Comparison of ENCODE assay signal across 1 cellular context in the genomic region with DNA sequence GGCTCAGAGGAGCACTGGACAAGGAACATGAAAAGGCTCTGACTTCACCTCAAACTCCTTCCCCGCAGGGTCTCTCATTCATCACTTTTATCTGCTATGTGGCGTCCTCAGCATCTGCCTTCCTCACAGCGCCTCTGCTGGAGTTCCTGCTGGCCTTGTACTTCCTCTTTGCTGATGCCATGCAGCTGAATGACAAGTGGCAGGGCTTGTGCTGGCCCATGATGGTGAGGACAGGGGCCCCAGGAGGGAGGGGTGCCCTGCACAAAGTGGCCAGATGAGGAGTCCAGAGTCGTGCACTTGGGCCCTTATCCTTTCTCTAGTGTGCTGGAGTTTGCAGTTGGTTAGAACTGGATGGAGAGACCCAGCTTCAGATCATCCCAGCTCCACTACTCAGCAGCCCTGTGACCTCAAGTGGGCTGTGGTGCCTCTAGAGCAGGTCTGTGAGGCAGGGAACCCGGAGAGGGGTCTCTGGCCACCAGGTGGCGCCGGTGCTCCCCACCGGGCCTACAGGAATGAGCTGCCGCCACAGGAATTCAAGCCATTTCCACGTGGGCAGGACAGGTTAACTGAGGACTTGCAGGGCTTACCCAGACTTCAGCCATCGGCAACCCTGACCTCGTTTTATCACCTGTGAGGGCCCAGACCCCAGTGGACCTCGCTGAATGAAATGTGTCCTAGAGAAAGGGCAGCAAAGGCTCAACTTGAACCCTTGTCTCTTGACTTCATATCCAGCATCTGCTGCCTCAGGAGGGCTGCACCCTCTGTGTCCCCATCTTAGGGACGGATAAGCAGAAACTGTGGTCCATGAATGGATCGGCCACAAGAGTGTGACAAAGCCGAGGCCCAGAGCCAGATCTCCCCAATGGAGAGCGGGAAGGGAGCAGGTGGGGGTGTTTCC.
TF ChIP-seq lines count a peak whose summit lies in the region.

No MANE protein-coding gene starts in this region.

TF ChIP-seq in HepG2, 621 proteins besides CTCF, POLR2A, EP300 and RAD21 (continued from another document and continues in another):
- TF ChIP-seq ZBTB40 (IDR thresholded peaks at IDR 0.05) (no peak), ZBTB40 (CRISPR knock-in tag; IDR thresholded peaks at IDR 0.05) (peak; percentile 57; the same call in 1 of the 2 replicates), GABPB1 (CRISPR knock-in tag; IDR thresholded peaks at IDR 0.05) (peak; percentile 62), MXD1 (CRISPR knock-in tag; IDR thresholded peaks at IDR 0.05) (peak; percentile 94), ZNF530 (CRISPR knock-in tag; IDR thresholded peaks at IDR 0.05; ENCODE audit: low read depth) (no peak), BORCS8-MEF2B (CRISPR knock-in tag; IDR thresholded peaks at IDR 0.05) (peak; percentile 93), ZGPAT (CRISPR knock-in tag; IDR thresholded peaks at IDR 0.05) (peak; percentile 89), TRIM24 (CRISPR knock-in tag; IDR thresholded peaks at IDR 0.05) (no peak), TRIM22 (IDR thresholded peaks at IDR 0.05) (no peak), ZBTB43 (CRISPR knock-in tag; conservative IDR thresholded peaks at IDR 0.05) (peak; percentile 92), XRCC5 (optimal IDR thresholded peaks at IDR 0.05; ENCODE audit: low read length) (peak; percentile 99), NAIF1 (CRISPR knock-in tag; IDR thresholded peaks at IDR 0.05; ENCODE audit: borderline replicate concordance) (no peak), HBP1 (CRISPR knock-in tag; IDR thresholded peaks at IDR 0.05; ENCODE audit: low read depth) (peak; percentile 4; the same call in 1 of the 2 replicates), TP53 (CRISPR knock-in tag; conservative IDR thresholded peaks at IDR 0.05) (0 out of 2 replicates have a peak, but pooled peaks have one; percentile 49), ZKSCAN8 (CRISPR knock-in tag; IDR thresholded peaks at IDR 0.05; ENCODE audit: borderline replicate concordance) (peak; percentile 68; the same call in 1 of the 2 replicates), ATF5 (CRISPR knock-in tag; IDR thresholded peaks at IDR 0.05; ENCODE audit: low read depth) (0 out of 2 replicates have a peak, but pooled peaks have one; percentile 52), MBNL3 (CRISPR knock-in tag; conservative IDR thresholded peaks at IDR 0.05) (no peak), DPF2 (CRISPR knock-in tag; IDR thresholded peaks at IDR 0.05; ENCODE audit: borderline replicate concordance, low read depth) (0 out of 2 replicates have a peak, but pooled peaks have one; percentile 25), PLRG1 (conservative IDR thresholded peaks at IDR 0.05) (no peak), TCF12 (IDR thresholded peaks at IDR 0.05) (no peak), TCF12 (CRISPR knock-in tag; IDR thresholded peaks at IDR 0.05) (0 out of 2 replicates have a peak, but pooled peaks have one; percentile 47), ZNF580 (CRISPR knock-in tag; IDR thresholded peaks at IDR 0.05; ENCODE audit: borderline replicate concordance, low read depth) (peak; percentile 92), CBX2 (IDR thresholded peaks at IDR 0.05; ENCODE audit: low read depth, low read length) (no peak), CBX2 (CRISPR knock-in tag; IDR thresholded peaks at IDR 0.05; ENCODE audit: low read depth) (no peak), DR1 (CRISPR knock-in tag; IDR thresholded peaks at IDR 0.05) (peak; percentile 37; the same call in 1 of the 2 replicates), ZBTB21 (CRISPR knock-in tag; IDR thresholded peaks at IDR 0.05) (no peak), MZF1 (CRISPR knock-in tag; IDR thresholded peaks at IDR 0.05; ENCODE audit: borderline replicate concordance) (no peak)
- TF ChIP-seq, protein P1, sequence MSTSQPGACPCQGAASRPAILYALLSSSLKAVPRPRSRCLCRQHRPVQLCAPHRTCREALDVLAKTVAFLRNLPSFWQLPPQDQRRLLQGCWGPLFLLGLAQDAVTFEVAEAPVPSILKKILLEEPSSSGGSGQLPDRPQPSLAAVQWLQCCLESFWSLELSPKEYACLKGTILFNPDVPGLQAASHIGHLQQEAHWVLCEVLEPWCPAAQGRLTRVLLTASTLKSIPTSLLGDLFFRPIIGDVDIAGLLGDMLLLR (CRISPR knock-in tag; IDR thresholded peaks at IDR 0.05), result peak; percentile 78
- TF ChIP-seq, protein P2, sequence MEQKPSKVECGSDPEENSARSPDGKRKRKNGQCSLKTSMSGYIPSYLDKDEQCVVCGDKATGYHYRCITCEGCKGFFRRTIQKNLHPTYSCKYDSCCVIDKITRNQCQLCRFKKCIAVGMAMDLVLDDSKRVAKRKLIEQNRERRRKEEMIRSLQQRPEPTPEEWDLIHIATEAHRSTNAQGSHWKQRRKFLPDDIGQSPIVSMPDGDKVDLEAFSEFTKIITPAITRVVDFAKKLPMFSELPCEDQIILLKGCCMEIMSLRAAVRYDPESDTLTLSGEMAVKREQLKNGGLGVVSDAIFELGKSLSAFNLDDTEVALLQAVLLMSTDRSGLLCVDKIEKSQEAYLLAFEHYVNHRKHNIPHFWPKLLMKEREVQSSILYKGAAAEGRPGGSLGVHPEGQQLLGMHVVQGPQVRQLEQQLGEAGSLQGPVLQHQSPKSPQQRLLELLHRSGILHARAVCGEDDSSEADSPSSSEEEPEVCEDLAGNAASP (CRISPR knock-in tag; IDR thresholded peaks at IDR 0.05; ENCODE audit: borderline replicate concordance), result peak; percentile 100
- TF ChIP-seq, protein P3, sequence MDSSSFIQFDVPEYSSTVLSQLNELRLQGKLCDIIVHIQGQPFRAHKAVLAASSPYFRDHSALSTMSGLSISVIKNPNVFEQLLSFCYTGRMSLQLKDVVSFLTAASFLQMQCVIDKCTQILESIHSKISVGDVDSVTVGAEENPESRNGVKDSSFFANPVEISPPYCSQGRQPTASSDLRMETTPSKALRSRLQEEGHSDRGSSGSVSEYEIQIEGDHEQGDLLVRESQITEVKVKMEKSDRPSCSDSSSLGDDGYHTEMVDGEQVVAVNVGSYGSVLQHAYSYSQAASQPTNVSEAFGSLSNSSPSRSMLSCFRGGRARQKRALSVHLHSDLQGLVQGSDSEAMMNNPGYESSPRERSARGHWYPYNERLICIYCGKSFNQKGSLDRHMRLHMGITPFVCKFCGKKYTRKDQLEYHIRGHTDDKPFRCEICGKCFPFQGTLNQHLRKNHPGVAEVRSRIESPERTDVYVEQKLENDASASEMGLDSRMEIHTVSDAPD (CRISPR knock-in tag; IDR thresholded peaks at IDR 0.05), result peak; percentile 82
- TF ChIP-seq, protein P4, sequence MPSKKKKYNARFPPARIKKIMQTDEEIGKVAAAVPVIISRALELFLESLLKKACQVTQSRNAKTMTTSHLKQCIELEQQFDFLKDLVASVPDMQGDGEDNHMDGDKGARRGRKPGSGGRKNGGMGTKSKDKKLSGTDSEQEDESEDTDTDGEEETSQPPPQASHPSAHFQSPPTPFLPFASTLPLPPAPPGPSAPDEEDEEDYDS (CRISPR knock-in tag; IDR thresholded peaks at IDR 0.05), result peak; percentile 56; the same call in 1 of the 2 replicates
